ENCODE assay signal across 6 cellular contexts in genomic region chr9:114328357-114328820, GRCh38. TPM values are rescaled to one million over a fixed set of nuclear protein-coding genes. Genes with fewer than 3 reads are reported as not detected.
"Had no signal": no experiment of that assay in that cellular context is flagged by ENCODE, and none has a peak within 500 bp of the region (broad histone marks: within the 10 kb centered on the region; RNA-seq: fewer than 3 reads in every experiment).

No MANE protein-coding gene starts in this region.

RNA-seq across cellular contexts. Expression of gene ORM2, which starts 1.3 kb away (rescaled TPM):
- total RNA-seq: activated CD4-positive, alpha-beta memory T cell treated with anti-CD3 and anti-CD28 coated beads, Interleukin-2, amount 10 ng/mL, durations not matched to agents 7 days and 5 days; activated CD8-positive, alpha-beta memory T cell treated with anti-CD3 and anti-CD28 coated beads, Interleukin-2, amount 10 ng/mL, durations not matched to agents 7 days and 5 days; RPMI7951; SJCRH30; T-helper 1 cell treated with Interleukin-12 subunit alpha and Interleukin-12 subunit beta and Interleukin-4 antibody, amounts not matched to agents 30 ng/mL and 1 ng/mL, for 36 hours; T-helper 2 cell treated with Interferon-gamma antibody and Interleukin-4, amounts not matched to agents 100 ng/mL and 5 ng/mL, for 36 hours had no signal

RNA-seq across cellular contexts. Expression of gene ORM1, which starts 5.5 kb away (rescaled TPM):
- total RNA-seq: activated CD4-positive, alpha-beta memory T cell treated with anti-CD3 and anti-CD28 coated beads, Interleukin-2, amount 10 ng/mL, durations not matched to agents 7 days and 5 days; activated CD8-positive, alpha-beta memory T cell treated with anti-CD3 and anti-CD28 coated beads, Interleukin-2, amount 10 ng/mL, durations not matched to agents 7 days and 5 days; RPMI7951; SJCRH30; T-helper 1 cell treated with Interleukin-12 subunit alpha and Interleukin-12 subunit beta and Interleukin-4 antibody, amounts not matched to agents 30 ng/mL and 1 ng/mL, for 36 hours; T-helper 2 cell treated with Interferon-gamma antibody and Interleukin-4, amounts not matched to agents 100 ng/mL and 5 ng/mL, for 36 hours had no signal
